Comparison of ENCODE assay signal across 11 cellular contexts in genomic region chr1:230114245-230114651, GRCh38. TPM values are rescaled to one million over a fixed set of nuclear protein-coding genes. Genes with fewer than 3 reads are reported as not detected.
DNase-seq lines count a peak whose midpoint lies in the region; ATAC-seq and TF ChIP-seq lines count a peak whose summit lies in the region.
"Had no signal": no experiment of that assay in that cellular context is flagged by ENCODE, and none has a peak within 500 bp of the region (broad histone marks: within the 10 kb centered on the region; RNA-seq: fewer than 3 reads in every experiment).

No MANE protein-coding gene starts in this region.

- peaks cover 4% of the 10 kb centered on the region; the same call in 1 of the 3 replicates for H3K36me3 Mint-ChIP-seq in GM23338 (ENCODE audit: low read depth)
- H3K36me3 Mint-ChIP-seq in CD8-positive, alpha-beta memory T cell = peaks cover 3 to 30% (median 9%) of the 10 kb centered on the region in 3 donors

- 80% methylated on average over 14 of the region's 14 CpGs for WGBS in hepatocyte (ENCODE audit: low lambda C conversion rate, missing lambda C conversion rate)
- 85% methylated on average over 14 of the region's 14 CpGs for WGBS in smooth muscle cell (ENCODE audit: low lambda C conversion rate)

- H2AFZ ChIP-seq in GM23338 = no peak overlapping the region
- no peak overlapping the region for H2AFZ ChIP-seq in hepatocyte
- H2AFZ ChIP-seq in smooth muscle cell (ENCODE audit: low read depth) = no peak overlapping the region

- H3F3A ChIP-seq in GM23338 (replicated peaks; ENCODE audit: low read depth) (0 out of 2 replicates have a peak, but pooled peaks cover 3% of the 10 kb centered on the region), smooth muscle cell (ENCODE audit: low read depth) (peaks cover 5% of the 10 kb centered on the region)

- no peaks in the 10 kb centered on the region for H3K9me3 Mint-ChIP-seq in GM23338
- H3K9me3 Mint-ChIP-seq in CD8-positive, alpha-beta memory T cell = no peaks in the 10 kb centered on the region
- H3K9me3 Mint-ChIP-seq: activated CD8-positive, alpha-beta T cell treated with anti-CD3 and anti-CD28 coated beads for 36 hours had no signal

- no peaks in the 10 kb centered on the region for H3K36me3 ChIP-seq in GM23338 (ENCODE audit: insufficient read depth)
- no peaks in the 10 kb centered on the region for H3K36me3 ChIP-seq in hepatocyte (replicated peaks; ENCODE audit: insufficient read depth, low read depth)
- H3K36me3 ChIP-seq in smooth muscle cell (ENCODE audit: low read depth) = no peaks in the 10 kb centered on the region
- H3K36me3 ChIP-seq in CD8-positive, alpha-beta memory T cell (ENCODE audit: insufficient read depth, low read length) = no peaks in the 10 kb centered on the region

- no peak for DNase-seq in GM23338 (ENCODE audit: low spot score)
- peak; percentile 84 to 87 for DNase-seq in cardiac fibroblast (ENCODE audit: low read depth in 2 of 2)
- no peak for DNase-seq in hepatocyte (ENCODE audit: low spot score)
- DNase-seq in smooth muscle cell (lab: John Stamatoyannopoulos, UW; ENCODE audit: unreplicated experiment) = no peak
- DNase-seq in CD8-positive, alpha-beta memory T cell = no peak
- DNase-seq in NCI-H2107 (lab: John Stamatoyannopoulos, UW) = no peak
- no peak for DNase-seq in 8988T
- DNase-seq: activated CD8-positive, alpha-beta T cell treated with anti-CD3 and anti-CD28 coated beads for 36 hours; activated gamma-delta T cell treated with Interleukin-2 at 50 U/mL for 16 hours; NCI-H1417 treated with DMSO at 0.1 percent for 48 hours had no signal

- no peaks in the 10 kb centered on the region for H3K9me3 ChIP-seq in hepatocyte (ENCODE audit: low read depth)
- no peaks in the 10 kb centered on the region for H3K9me3 ChIP-seq in smooth muscle cell (replicated peaks; ENCODE audit: low read depth)
- no peaks in the 10 kb centered on the region for H3K9me3 ChIP-seq in CD8-positive, alpha-beta memory T cell (ENCODE audit: low read length)

- H3K9me2 ChIP-seq in GM23338 (ENCODE audit: insufficient read depth) (no peaks in the 10 kb centered on the region; the same call in 1 of the 2 replicates), hepatocyte (replicated peaks; ENCODE audit: insufficient read depth) (no peaks in the 10 kb centered on the region)

- ATAC-seq in GM23338 = no peak
- ATAC-seq in HG03439 (IDR thresholded peaks at IDR 0.05; ENCODE audit: unreplicated experiment) = no peak
- ATAC-seq: activated CD8-positive, alpha-beta T cell treated with anti-CD3 and anti-CD28 coated beads for 36 hours had no signal

- H3K4me1 Mint-ChIP-seq in GM23338 = peaks cover 51% of the 10 kb centered on the region
- H3K4me1 Mint-ChIP-seq in CD8-positive, alpha-beta memory T cell = peaks cover 19 to 71% (median 42%) of the 10 kb centered on the region in 3 donors

- H3K4me3 ChIP-seq in GM23338 (no peak overlapping the region), cardiac fibroblast (replicated peaks in 1 of 2; ENCODE audit: low read depth in 2 of 2, low read length in 2 of 2) (peak overlapping the region in 1 of 2 donors; percentile 39), hepatocyte (no peak overlapping the region), smooth muscle cell (no peak overlapping the region)
- no peak overlapping the region for H3K4me3 ChIP-seq in CD8-positive, alpha-beta memory T cell (ENCODE audit: low read length)

- TF ChIP-seq CTCF in GM23338 (conservative IDR thresholded peaks at IDR 0.05; ENCODE audit: low read depth in 2 of 2) (no peak), cardiac fibroblast (IDR thresholded peaks at IDR 0.05; ENCODE audit: low read depth, low read length) (no peak), hepatocyte (IDR thresholded peaks at IDR 0.05; ENCODE audit: poor library complexity) (no peak), smooth muscle cell (IDR thresholded peaks at IDR 0.05; ENCODE audit: borderline replicate concordance, insufficient read depth, poor library complexity, severe bottlenecking) (no peak)

- H3K79me2 ChIP-seq in GM23338 (replicated peaks; ENCODE audit: insufficient read depth) (peaks cover 81% of the 10 kb centered on the region), hepatocyte (peaks cover 85% of the 10 kb centered on the region), smooth muscle cell (ENCODE audit: low read depth) (peaks cover 89% of the 10 kb centered on the region)

- H3K4me3 Mint-ChIP-seq in GM23338 = no peak overlapping the region; the same call in 2 of the 3 replicates
- no peak overlapping the region for H3K4me3 Mint-ChIP-seq in CD8-positive, alpha-beta memory T cell
- H3K4me3 Mint-ChIP-seq: activated CD8-positive, alpha-beta T cell treated with anti-CD3 and anti-CD28 coated beads for 36 hours had no signal

- POLR2A ChIA-PET in CD8-positive, alpha-beta memory T cell (lab: Charles Lee) = no interaction called here

- H3K4me2 ChIP-seq in GM23338 (no peak overlapping the region), hepatocyte (peak overlapping the region; percentile 57), smooth muscle cell (peak overlapping the region; percentile 69)

- H3K27ac ChIP-seq in GM23338 (ENCODE audit: low read depth) (no peak overlapping the region), hepatocyte (peak overlapping the region; percentile 72), smooth muscle cell (ENCODE audit: low read depth) (peak overlapping the region; percentile 94)
- no peak overlapping the region for H3K27ac ChIP-seq in CD8-positive, alpha-beta memory T cell (ENCODE audit: low read depth, low read length)

- H3K4me1 ChIP-seq in GM23338 (ENCODE audit: insufficient read depth) (peaks cover 41% of the 10 kb centered on the region), hepatocyte (ENCODE audit: insufficient read depth) (peaks cover 37% of the 10 kb centered on the region), smooth muscle cell (ENCODE audit: low read depth) (peaks cover 32% of the 10 kb centered on the region)
- H3K4me1 ChIP-seq in CD8-positive, alpha-beta memory T cell (ENCODE audit: insufficient read depth, low read length) = peaks cover 11% of the 10 kb centered on the region

- peak overlapping the region; percentile 40; the same call in 1 of the 2 replicates for H3K27ac Mint-ChIP-seq in GM23338
- no peak overlapping the region for H3K27ac Mint-ChIP-seq in CD8-positive, alpha-beta memory T cell
- H3K27ac Mint-ChIP-seq: activated CD8-positive, alpha-beta T cell treated with anti-CD3 and anti-CD28 coated beads for 36 hours had no signal

- H3K9ac ChIP-seq in smooth muscle cell (ENCODE audit: low read depth) = peak overlapping the region; percentile 89

- H3K27me3 Mint-ChIP-seq in GM23338 (ENCODE audit: insufficient read depth, low read depth, poor library complexity) = peaks cover 6% of the 10 kb centered on the region
- H3K27me3 Mint-ChIP-seq in CD8-positive, alpha-beta memory T cell = no peaks in the 10 kb centered on the region
- H3K27me3 Mint-ChIP-seq: activated CD8-positive, alpha-beta T cell treated with anti-CD3 and anti-CD28 coated beads for 36 hours had no signal

- H4K20me1 ChIP-seq in GM23338 (replicated peaks; ENCODE audit: insufficient read depth) (no peaks in the 10 kb centered on the region), hepatocyte (ENCODE audit: insufficient read depth, poor library complexity, severe bottlenecking) (peaks cover 17% of the 10 kb centered on the region), smooth muscle cell (ENCODE audit: low read depth) (peaks cover 71% of the 10 kb centered on the region)

- H3K27me3 ChIP-seq in GM23338 (ENCODE audit: insufficient read depth) = no peaks in the 10 kb centered on the region
- no peaks in the 10 kb centered on the region for H3K27me3 ChIP-seq in hepatocyte
- no peaks in the 10 kb centered on the region for H3K27me3 ChIP-seq in smooth muscle cell (ENCODE audit: low read depth)
- no peaks in the 10 kb centered on the region for H3K27me3 ChIP-seq in CD8-positive, alpha-beta memory T cell (ENCODE audit: insufficient read depth, low read length, poor library complexity, severe bottlenecking)

- CTCF ChIA-PET in CD8-positive, alpha-beta memory T cell (lab: Charles Lee) = no interaction called here

TF ChIP-seq in GM23338, 12 proteins besides CTCF, POLR2A, EP300 and RAD21 (continues in another document):
- no peak for TF ChIP-seq STAT1 (IDR thresholded peaks at IDR 0.05; ENCODE audit: unreplicated experiment)
- no peak for TF ChIP-seq EZH2phosphoT487 (IDR thresholded peaks at IDR 0.05; ENCODE audit: unreplicated experiment)
- TF ChIP-seq, protein P1, sequence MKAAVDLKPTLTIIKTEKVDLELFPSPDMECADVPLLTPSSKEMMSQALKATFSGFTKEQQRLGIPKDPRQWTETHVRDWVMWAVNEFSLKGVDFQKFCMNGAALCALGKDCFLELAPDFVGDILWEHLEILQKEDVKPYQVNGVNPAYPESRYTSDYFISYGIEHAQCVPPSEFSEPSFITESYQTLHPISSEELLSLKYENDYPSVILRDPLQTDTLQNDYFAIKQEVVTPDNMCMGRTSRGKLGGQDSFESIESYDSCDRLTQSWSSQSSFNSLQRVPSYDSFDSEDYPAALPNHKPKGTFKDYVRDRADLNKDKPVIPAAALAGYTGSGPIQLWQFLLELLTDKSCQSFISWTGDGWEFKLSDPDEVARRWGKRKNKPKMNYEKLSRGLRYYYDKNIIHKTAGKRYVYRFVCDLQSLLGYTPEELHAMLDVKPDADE (IDR thresholded peaks at IDR 0.05) = no peak

RNA-seq across cellular contexts. Expression of gene GALNT2, which starts 47.2 kb away (rescaled TPM):
- 37.2 and 48.3 TPM in 2 replicates for total RNA-seq in GM23338 (2014; rRNA removed; shearing (Covaris generic))
- 17.8 and 19.2 TPM in 2 replicates for polyA plus RNA-seq in GM23338 (2016; fragmentation: Nextera tagmentation; extraction: Ambion mirVana)
- total RNA-seq in hepatocyte = 77.9 and 96.7 TPM in 2 replicates
- 131 and 143 TPM in 2 replicates for polyA plus RNA-seq in hepatocyte
- total RNA-seq in smooth muscle cell = 76.4 and 91.0 TPM in 2 replicates
- polyA plus RNA-seq in smooth muscle cell = 152 and 162 TPM in 2 replicates
- total RNA-seq in CD8-positive, alpha-beta memory T cell = 10 to 100 TPM; 65.6 to 69.0 TPM
- polyA plus RNA-seq in CD8-positive, alpha-beta memory T cell = 15.7 TPM

Comparison
In these comparisons a context has a peak if more than half of its experiments do, and no peak if none do; other contexts are left out.
1. DNase-seq: peak in cardiac fibroblast (2 of 2); none in GM23338 (single experiment), hepatocyte (single experiment), smooth muscle cell (single experiment), CD8-positive, alpha-beta memory T cell (0 of 5), NCI-H2107 (single experiment) and 8988T (single experiment).
2. H3K27ac ChIP-seq: peak in hepatocyte (single experiment) and smooth muscle cell (single experiment); none in GM23338 (single experiment) and CD8-positive, alpha-beta memory T cell (single experiment).